8 cellular contexts compared by ENCODE assay signal in the genomic region with DNA sequence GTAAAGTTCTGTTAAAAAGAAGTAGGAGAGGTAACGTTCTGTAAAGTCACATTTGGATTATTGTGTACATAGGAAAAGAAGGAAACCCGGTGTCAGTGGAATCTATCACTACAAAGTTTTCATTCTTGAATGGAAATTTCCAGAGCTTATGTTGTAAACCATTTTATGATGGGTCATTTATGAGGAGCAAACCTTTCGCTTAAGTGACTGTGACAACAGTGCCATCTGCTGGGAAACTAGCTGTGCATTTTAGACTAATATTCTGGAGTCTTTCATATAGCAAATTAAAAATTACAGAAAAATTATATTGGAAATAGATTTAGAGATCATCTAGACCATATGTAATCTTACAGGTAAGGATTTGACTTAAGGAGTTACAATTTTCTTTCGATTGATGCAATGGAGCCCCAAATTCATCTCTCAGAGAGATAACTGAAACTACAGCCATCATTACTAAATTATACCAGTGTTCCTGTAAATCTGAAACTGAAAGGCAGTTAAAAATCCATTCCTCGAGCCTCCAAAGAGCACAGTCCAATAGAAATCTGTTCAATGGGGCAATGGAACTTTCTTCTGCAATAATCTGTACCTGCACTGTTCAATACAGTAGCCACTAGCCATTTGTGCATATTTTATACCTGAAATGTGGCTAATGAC. TPM values are rescaled to one million over a fixed set of nuclear protein-coding genes. Genes with fewer than 3 reads are reported as not detected.
DNase-seq lines count a peak whose midpoint lies in the region; ATAC-seq, FAIRE-seq and TF ChIP-seq lines count a peak whose summit lies in the region.

No MANE protein-coding gene starts in this region.

- no peak overlapping the region for H3K27ac ChIP-seq in 22Rv1

- peak; percentile 87 for FAIRE-seq in G401.6 (lab: Jason Lieb, UNC)

- TF ChIP-seq CTCF in 22Rv1 (IDR thresholded peaks at IDR 0.05): peak; percentile 69

- no peak for ATAC-seq in GM21723 (IDR thresholded peaks at IDR 0.05; ENCODE audit: unreplicated experiment)
- ATAC-seq in GM19467 (IDR thresholded peaks at IDR 0.05; ENCODE audit: unreplicated experiment): no peak

- DNase-seq in NCI-H1092 treated with DMSO at 0.1 percent for 48 hours (lab: John Stamatoyannopoulos, UW): peak; percentile 76
- peak; percentile 6 for DNase-seq in T-helper 9 cell
- DNase-seq in effector CD4-positive, alpha-beta T cell: peak; percentile 17
- peak; percentile 61 for DNase-seq in myocyte (ENCODE audit: low read depth)

RNA-seq across cellular contexts. Expression of gene ASB9, which starts 26.9 kb away (rescaled TPM):
- total RNA-seq in myocyte: 0.70 and 1.1 TPM in 2 replicates
- 0.13 TPM for polyA plus RNA-seq in myocyte (2012)

Comparison
In these comparisons a context has a peak if more than half of its experiments do, and no peak if none do; other contexts are left out.
1. DNase-seq: peak in every context shown above with its lines; median percentile 76 in NCI-H1092 treated with DMSO at 0.1 percent for 48 hours; 61 in myocyte; 17 in effector CD4-positive, alpha-beta T cell; 6 in T-helper 9 cell.